Comparison of ENCODE assay signal across 8 cellular contexts in genomic region chr1:156284112-156284511, GRCh38. TPM values are rescaled to one million over a fixed set of nuclear protein-coding genes. Genes with fewer than 3 reads are reported as not detected.
DNase-seq lines count a peak whose midpoint lies in the region; ATAC-seq lines count a peak whose summit lies in the region.

A gene with protein sequence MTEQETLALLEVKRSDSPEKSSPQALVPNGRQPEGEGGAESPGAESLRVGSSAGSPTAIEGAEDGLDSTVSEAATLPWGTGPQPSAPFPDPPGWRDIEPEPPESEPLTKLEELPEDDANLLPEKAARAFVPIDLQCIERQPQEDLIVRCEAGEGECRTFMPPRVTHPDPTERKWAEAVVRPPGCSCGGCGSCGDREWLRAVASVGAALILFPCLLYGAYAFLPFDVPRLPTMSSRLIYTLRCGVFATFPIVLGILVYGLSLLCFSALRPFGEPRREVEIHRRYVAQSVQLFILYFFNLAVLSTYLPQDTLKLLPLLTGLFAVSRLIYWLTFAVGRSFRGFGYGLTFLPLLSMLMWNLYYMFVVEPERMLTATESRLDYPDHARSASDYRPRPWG (plus strand): TSS chr1:156284325. CDS start chr1:156285227, 902 bp downstream.

- peak within 1 kb of the TSS; percentile 91 for H3K4me3 Mint-ChIP-seq in T-helper 2 cell treated with Interferon-gamma antibody and Interleukin-4, amounts not matched to agents 5 μg/mL and 100 μg/mL, for 36 hours
- H3K4me3 Mint-ChIP-seq in activated T-helper 2 cell treated with anti-CD3 and anti-CD28 coated beads, Interferon-gamma antibody, Interleukin-2, Interleukin-4, amounts not matched to agents 10 μg/mL and 5 μg/mL and 100 μg/mL, durations not matched to agents 14 hours and 24 hours and 36 hours (ENCODE audit: low read depth) = peak within 1 kb of the TSS; percentile 94
- H3K4me3 Mint-ChIP-seq in immature natural killer cell = peak within 1 kb of the TSS; percentile 95 to 99 (median 95)

- H3K4me1 Mint-ChIP-seq in T-helper 2 cell treated with Interferon-gamma antibody and Interleukin-4, amounts not matched to agents 5 μg/mL and 100 μg/mL, for 36 hours (ENCODE audit: low read depth) = peaks cover 29% of the 10 kb centered on the region
- H3K4me1 Mint-ChIP-seq in activated T-helper 2 cell treated with anti-CD3 and anti-CD28 coated beads, Interferon-gamma antibody, Interleukin-2, Interleukin-4, amounts not matched to agents 10 μg/mL and 5 μg/mL and 100 μg/mL, durations not matched to agents 14 hours and 24 hours and 36 hours (ENCODE audit: low read depth) = peaks cover 31% of the 10 kb centered on the region
- H3K4me1 Mint-ChIP-seq in immature natural killer cell = peaks cover 29 to 48% of the 10 kb centered on the region in 2 donors

- DNase-seq in T-helper 2 cell treated with Interferon-gamma antibody and Interleukin-4, amounts not matched to agents 5 μg/mL and 100 μg/mL, for 36 hours (ENCODE audit: low spot score) = no peak
- DNase-seq in T-helper 2 cell (no peak), immature natural killer cell (no peak), substantia nigra (lab: John Stamatoyannopoulos, UW) (no peak)
- no peak for DNase-seq in activated T-helper 2 cell treated with anti-CD3 and anti-CD28 coated beads, Interferon-gamma antibody, Interleukin-2, Interleukin-4, amounts not matched to agents 10 μg/mL and 5 μg/mL and 100 μg/mL, durations not matched to agents 14 hours and 24 hours and 36 hours (ENCODE audit: low spot score)

- H3K27ac ChIP-seq in substantia nigra (ENCODE audit: low read depth, low read length, poor library complexity, severe bottlenecking) = peak within 1 kb of the TSS; percentile 94

- peaks cover 10% of the 10 kb centered on the region for H3K36me3 Mint-ChIP-seq in T-helper 2 cell treated with Interferon-gamma antibody and Interleukin-4, amounts not matched to agents 5 μg/mL and 100 μg/mL, for 36 hours (ENCODE audit: low read depth)
- peaks cover 19% of the 10 kb centered on the region for H3K36me3 Mint-ChIP-seq in activated T-helper 2 cell treated with anti-CD3 and anti-CD28 coated beads, Interferon-gamma antibody, Interleukin-2, Interleukin-4, amounts not matched to agents 10 μg/mL and 5 μg/mL and 100 μg/mL, durations not matched to agents 14 hours and 24 hours and 36 hours (ENCODE audit: low read depth)
- peaks cover 0 to 6% (median 0%) of the 10 kb centered on the region in 3 donors for H3K36me3 Mint-ChIP-seq in immature natural killer cell

- H3K9me3 Mint-ChIP-seq in T-helper 2 cell treated with Interferon-gamma antibody and Interleukin-4, amounts not matched to agents 5 μg/mL and 100 μg/mL, for 36 hours = no peaks in the 10 kb centered on the region
- H3K9me3 Mint-ChIP-seq in activated T-helper 2 cell treated with anti-CD3 and anti-CD28 coated beads, Interferon-gamma antibody, Interleukin-2, Interleukin-4, amounts not matched to agents 10 μg/mL and 5 μg/mL and 100 μg/mL, durations not matched to agents 14 hours and 24 hours and 36 hours = no peaks in the 10 kb centered on the region
- H3K9me3 Mint-ChIP-seq in immature natural killer cell = no peaks in the 10 kb centered on the region

- no peaks in the 10 kb centered on the region for H3K27me3 Mint-ChIP-seq in T-helper 2 cell treated with Interferon-gamma antibody and Interleukin-4, amounts not matched to agents 5 μg/mL and 100 μg/mL, for 36 hours (ENCODE audit: low read depth)
- no peaks in the 10 kb centered on the region for H3K27me3 Mint-ChIP-seq in activated T-helper 2 cell treated with anti-CD3 and anti-CD28 coated beads, Interferon-gamma antibody, Interleukin-2, Interleukin-4, amounts not matched to agents 10 μg/mL and 5 μg/mL and 100 μg/mL, durations not matched to agents 14 hours and 24 hours and 36 hours (ENCODE audit: low read depth)
- H3K27me3 Mint-ChIP-seq in immature natural killer cell (ENCODE audit: low read depth in 3 of 3) = peaks cover 4 to 10% (median 6%) of the 10 kb centered on the region in 3 donors

- peak within 1 kb of the TSS; percentile 92 for H3K27ac Mint-ChIP-seq in T-helper 2 cell treated with Interferon-gamma antibody and Interleukin-4, amounts not matched to agents 5 μg/mL and 100 μg/mL, for 36 hours
- peak within 1 kb of the TSS; percentile 89 for H3K27ac Mint-ChIP-seq in activated T-helper 2 cell treated with anti-CD3 and anti-CD28 coated beads, Interferon-gamma antibody, Interleukin-2, Interleukin-4, amounts not matched to agents 10 μg/mL and 5 μg/mL and 100 μg/mL, durations not matched to agents 14 hours and 24 hours and 36 hours
- H3K27ac Mint-ChIP-seq in immature natural killer cell = peak within 1 kb of the TSS; percentile 89 to 98 (median 93)

- no peak for ATAC-seq in HG02870 (IDR thresholded peaks at IDR 0.05; ENCODE audit: unreplicated experiment)
- ATAC-seq in GM21619 (IDR thresholded peaks at IDR 0.05; ENCODE audit: unreplicated experiment) = no peak
- ATAC-seq in GM21367 (IDR thresholded peaks at IDR 0.05; ENCODE audit: unreplicated experiment) = no peak

- intact Hi-C loops in activated T-helper 2 cell treated with anti-CD3 and anti-CD28 coated beads, Interferon-gamma antibody, Interleukin-2, Interleukin-4, amounts not matched to agents 10 μg/mL and 5 μg/mL and 100 μg/mL, durations not matched to agents 14 hours and 24 hours and 36 hours (cut with micrococcal nuclease) = loop anchor here (5.0 kb wide), 3 partner anchors 33 to 427 kb away; partner anchors contain the start of genes GON4L and SYT11

RNA-seq across cellular contexts. Expression of the gene that starts here (rescaled TPM):
- 6.8 and 7.8 TPM in 2 replicates for total RNA-seq in activated T-helper 2 cell treated with anti-CD3 and anti-CD28 coated beads, Interferon-gamma antibody, Interleukin-2, Interleukin-4, amounts not matched to agents 10 μg/mL and 5 μg/mL and 100 μg/mL, durations not matched to agents 14 hours and 24 hours and 36 hours
- polyA plus RNA-seq in immature natural killer cell = 1 to 10 TPM; 2.0 to 6.5 (median 2.7) TPM
